ENCODE assay signal across 8 cellular contexts in genomic region chr12:131950182-131950913, GRCh38. TPM values are rescaled to one million over a fixed set of nuclear protein-coding genes. Genes with fewer than 3 reads are reported as not detected.
DNase-seq lines count a peak whose midpoint lies in the region; ATAC-seq and TF ChIP-seq lines count a peak whose summit lies in the region.

No MANE protein-coding gene starts in this region.

- in situ Hi-C loops in G401 (cut with HindIII; ENCODE audit: low sequenced_read_pairs), result no loop called here

- ATAC-seq in GM21786 (IDR thresholded peaks at IDR 0.05; ENCODE audit: unreplicated experiment) (peak; percentile 20), left cardiac atrium (peak; percentile 12 to 38)

- peak; percentile 52 for DNase-seq in GM10266 (ENCODE audit: extremely low spot score)
- DNase-seq in Karpas-422, result peak; percentile 71
- peak; percentile 14 for DNase-seq in activated gamma-delta T cell treated with anti-CD3 and anti-CD28 coated beads, Interleukin-2, amount 50 U/mL, for 16 hours (ENCODE audit: low read depth)
- DNase-seq in left cardiac atrium, result peak; percentile 41
- peak; percentile 71 for DNase-seq in retina
- no peak for DNase-seq in cortex of kidney (lab: John Stamatoyannopoulos, UW)
- DNase-seq in G401 (ENCODE audit: low spot score), result no peak

- no peaks in the 10 kb centered on the region for H3K9me3 ChIP-seq in Karpas-422 (ENCODE audit: low read length)

- intact Hi-C loops in left cardiac atrium (cut with DNase I), result loop anchor here in 1 of 2 donors (10.0 kb wide), 1 partner anchor 116 kb away; no protein-coding TSS in a partner anchor

- 0 out of 2 replicates have a peak overlapping the region, but pooled peaks have one; percentile 32 for H2AFZ ChIP-seq in Karpas-422 (ENCODE audit: low read length)

- H4K20me1 ChIP-seq in Karpas-422 (ENCODE audit: insufficient read depth, low read depth, low read length), result peaks cover 15% of the 10 kb centered on the region; the same call in 1 of the 2 replicates

- H3K27ac ChIP-seq in Karpas-422 (ENCODE audit: low read length), result peak overlapping the region; percentile 21; the same call in 1 of the 2 replicates

- peak overlapping the region; percentile 93 for H3K9ac ChIP-seq in Karpas-422 (ENCODE audit: low read length)

- peaks cover 53% of the 10 kb centered on the region for H3K79me2 ChIP-seq in Karpas-422 (ENCODE audit: low read length)

- no peak for TF ChIP-seq CTCF in GM10266 (IDR thresholded peaks at IDR 0.05; ENCODE audit: control insufficient read depth, insufficient read depth, low read depth, missing control alignments)

- peak overlapping the region; percentile 82 for H3K4me2 ChIP-seq in Karpas-422 (ENCODE audit: low read depth, low read length, poor library complexity, severe bottlenecking)

- H3K4me1 ChIP-seq in Karpas-422 (ENCODE audit: low read length), result peaks cover 10% of the 10 kb centered on the region

- no peaks in the 10 kb centered on the region for H3K36me3 ChIP-seq in Karpas-422 (ENCODE audit: insufficient read depth, low read length)

- H3K9me2 ChIP-seq in Karpas-422 (replicated peaks; ENCODE audit: insufficient read depth, low read length), result no peaks in the 10 kb centered on the region

- H3K4me3 ChIP-seq in Karpas-422 (ENCODE audit: low read length), result peak overlapping the region; percentile 99

- no peaks in the 10 kb centered on the region for H3K27me3 ChIP-seq in Karpas-422 (ENCODE audit: low read length)

RNA-seq across cellular contexts. Expression of gene EP400, which starts 0.6 kb away (rescaled TPM):
- total RNA-seq in Karpas-422 (2014; rRNA removed; shearing (Covaris generic); ENCODE audit: low replicate concordance), result 13.7 and 16.8 TPM in 2 replicates
- total RNA-seq in left cardiac atrium, result 10 to 100 TPM; 15.7 to 21.1 TPM
- 5.2 and 5.5 TPM in 2 replicates for total RNA-seq in G401 (2014; rRNA removed; shearing (Covaris generic))

RNA-seq across cellular contexts. Expression of gene PUS1, which starts 21.3 kb away (rescaled TPM):
- 11.9 and 32.3 TPM in 2 replicates for total RNA-seq in Karpas-422 (2014; rRNA removed; shearing (Covaris generic); ENCODE audit: low replicate concordance)
- 10 to 100 TPM in 1 of 2 donors, 1 to 10 TPM in 1; 7.7 to 19.2 TPM for total RNA-seq in left cardiac atrium
- total RNA-seq in G401 (2014; rRNA removed; shearing (Covaris generic)), result 44.6 and 61.3 TPM in 2 replicates

RNA-seq across cellular contexts. Expression of gene ULK1, which starts 55.9 kb away (rescaled TPM):
- 2.8 and 6.9 TPM in 2 replicates for total RNA-seq in Karpas-422 (2014; rRNA removed; shearing (Covaris generic); ENCODE audit: low replicate concordance)
- 10 to 100 TPM; 27.6 to 34.5 TPM for total RNA-seq in left cardiac atrium
- 2.3 and 11.1 TPM in 2 replicates for total RNA-seq in G401 (2014; rRNA removed; shearing (Covaris generic))

Comparison
In these comparisons a context has a peak if more than half of its experiments do, and no peak if none do; other contexts are left out.
1. DNase-seq: peak in GM10266 (single experiment), Karpas-422 (single experiment), activated gamma-delta T cell treated with anti-CD3 and anti-CD28 coated beads, Interleukin-2, amount 50 U/mL, for 16 hours (single experiment), left cardiac atrium (single experiment) and retina (single experiment); none in cortex of kidney (single experiment) and G401 (single experiment).